ENCODE assay signal across 8 cellular contexts in genomic region chr11:56740886-56741285, GRCh38. TPM values are rescaled to one million over a fixed set of nuclear protein-coding genes. Genes with fewer than 3 reads are reported as not detected.
"Had no signal": no experiment of that assay in that cellular context is flagged by ENCODE, and none has a peak within 500 bp of the region (broad histone marks: within the 10 kb centered on the region; RNA-seq: fewer than 3 reads in every experiment).

No MANE protein-coding gene starts in this region.

- H3K27ac ChIP-seq: HL-60, KMS-11 had no signal

- FAIRE-seq: HTR-8/SVneo had no signal

- H3K4me2 ChIP-seq: KMS-11 had no signal

- H3K9ac ChIP-seq: KMS-11 had no signal

- DNase-seq: KBM-7, KG1 had no signal

RNA-seq across cellular contexts. Expression of gene OR9G4, which starts 7.6 kb away (rescaled TPM):
- total RNA-seq: HT-29, HT1080 had no signal
- polyA plus RNA-seq: IgD-negative memory B cell had no signal

RNA-seq across cellular contexts. Expression of gene OR9G1, which starts 42.0 kb away (rescaled TPM):
- total RNA-seq: HT-29, HT1080 had no signal
- polyA plus RNA-seq: IgD-negative memory B cell had no signal
